Comparison of ENCODE assay signal across 8 cellular contexts in the genomic region with DNA sequence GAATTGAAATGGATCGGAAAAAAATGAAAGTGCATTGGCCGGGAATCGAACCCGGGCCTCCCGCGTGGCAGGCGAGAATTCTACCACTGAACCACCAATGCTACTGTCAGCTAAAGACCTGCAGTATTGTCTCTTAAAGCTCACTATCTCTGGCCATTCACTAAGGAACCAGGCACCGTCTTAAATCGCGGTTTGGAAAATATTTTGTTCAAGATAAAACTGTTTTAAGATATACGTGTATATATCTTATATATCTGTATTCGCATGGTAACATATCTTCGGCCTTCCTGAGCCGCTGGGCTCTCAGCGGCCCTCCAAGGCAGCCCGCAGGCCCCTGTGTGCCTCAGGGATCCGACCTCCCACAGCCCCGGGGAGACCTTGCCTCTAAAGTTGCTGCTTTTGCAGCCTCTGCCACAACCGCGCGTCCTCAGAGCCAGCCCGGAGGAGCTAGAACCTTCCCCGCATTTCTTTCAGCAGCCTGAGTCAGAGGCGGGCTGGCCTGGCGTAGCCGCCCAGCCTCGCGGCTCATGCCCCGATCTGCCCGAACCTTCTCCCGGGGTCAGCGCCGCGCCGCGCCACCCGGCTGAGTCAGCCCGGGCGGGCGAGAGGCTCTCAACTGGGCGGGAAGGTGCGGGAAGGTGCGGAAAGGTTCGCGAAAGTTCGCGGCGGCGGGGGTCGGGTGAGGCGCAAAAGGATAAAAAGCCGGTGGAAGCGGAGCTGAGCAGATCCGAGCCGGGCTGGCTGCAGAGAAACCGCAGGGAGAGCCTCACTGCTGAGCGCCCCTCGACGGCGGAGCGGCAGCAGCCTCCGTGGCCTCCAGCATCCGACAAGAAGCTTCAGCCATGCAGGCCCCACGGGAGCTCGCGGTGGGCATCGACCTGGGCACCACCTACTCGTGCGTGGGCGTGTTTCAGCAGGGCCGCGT. TPM values are rescaled to one million over a fixed set of nuclear protein-coding genes. Genes with fewer than 3 reads are reported as not detected.
DNase-seq lines count a peak whose midpoint lies in the region; ATAC-seq and TF ChIP-seq lines count a peak whose summit lies in the region.
"Not testable (repeated sequence)": the region's sequence is repeated elsewhere in the genome, so short reads cannot be mapped to it uniquely, and the experiment has no call there.

A gene (plus strand): TSS at position 724 of the 925 bp plus-strand sequence. CDS start 119 bp downstream, at position 843.

- WGBS in lung, 2 donors: 0 to 1% methylated on average over 50 to 63 of the region's 72 CpGs

- H3K27ac Mint-ChIP-seq in CD14-positive monocyte: peak within 1 kb of the TSS; percentile 77 to 89 (median 86)
- peak within 1 kb of the TSS; percentile 99 to 100 for H3K27ac Mint-ChIP-seq in effector memory CD8-positive, alpha-beta T cell

- peaks cover 50 to 62% of the 10 kb centered on the region in 2 donors for H3K36me3 Mint-ChIP-seq in CD14-positive monocyte
- H3K36me3 Mint-ChIP-seq in effector memory CD8-positive, alpha-beta T cell (ENCODE audit: insufficient read depth): peaks cover 30% of the 10 kb centered on the region

- DNase-seq in CD14-positive monocyte (ENCODE audit: low spot score) (peak; percentile 64), GM20000 (ENCODE audit: low spot score) (peak; percentile 72), lung (ENCODE audit: low spot score) (peak; percentile 61)
- peak; percentile 70 for DNase-seq in activated CD8-positive, alpha-beta memory T cell treated with anti-CD3 and anti-CD28 coated beads, Interleukin-2, amount 50 U/mL, for 4 hours
- DNase-seq in effector memory CD8-positive, alpha-beta T cell: peak; percentile 78 to 86 (median 82)
- peak; percentile 82 for DNase-seq in stimulated activated CD4-positive, alpha-beta T cell treated with anti-CD3 and anti-CD28 coated beads, Interleukin-4, amount 100 ng/mL, for 24 hours

- H2AFZ ChIP-seq in OCI-LY1 (ENCODE audit: low read length): not testable (repeated sequence)

- peak within 1 kb of the TSS; percentile 83 for H3K4me3 ChIP-seq in HUES6 (ENCODE audit: low read depth, low read length)
- peak within 1 kb of the TSS; percentile 70 for H3K4me3 ChIP-seq in OCI-LY1 (ENCODE audit: low read depth, low read length, poor library complexity, severe bottlenecking)
- peak within 1 kb of the TSS; percentile 78 for H3K4me3 ChIP-seq in lung

- not testable (repeated sequence) for H3K9me3 ChIP-seq in HUES6 (ENCODE audit: control insufficient read depth, insufficient read depth, low read depth, low read length); OCI-LY1 (ENCODE audit: low read length); lung (ENCODE audit: control insufficient read depth in 2 of 2, insufficient read depth in 1 of 2, low read length in 1 of 2)

- H3K4me1 Mint-ChIP-seq in CD14-positive monocyte: peaks cover 50% of the 10 kb centered on the region
- H3K4me1 Mint-ChIP-seq in effector memory CD8-positive, alpha-beta T cell (ENCODE audit: low read depth in 2 of 2): peaks cover 8 to 12% of the 10 kb centered on the region in 2 donors

- peak within 1 kb of the TSS; percentile 86 to 90 for H3K4me3 Mint-ChIP-seq in CD14-positive monocyte
- H3K4me3 Mint-ChIP-seq in effector memory CD8-positive, alpha-beta T cell: peak within 1 kb of the TSS; percentile 87

- H3K9me2 ChIP-seq in OCI-LY1 (ENCODE audit: low read depth, low read length): not testable (repeated sequence)

- H3K9ac ChIP-seq in HUES6 (ENCODE audit: low read length) (peak within 1 kb of the TSS; percentile 53), OCI-LY1 (ENCODE audit: low read length) (peak within 1 kb of the TSS; percentile 63)

- TF ChIP-seq CTCF in CD14-positive monocyte (IDR thresholded peaks at IDR 0.05); GM20000 (IDR thresholded peaks at IDR 0.05; ENCODE audit: extremely low read depth, missing control alignments); OCI-LY1 (IDR thresholded peaks at IDR 0.05; ENCODE audit: low read length); lung (IDR thresholded peaks at IDR 0.05; ENCODE audit: control extremely low read depth, extremely low read depth): not testable (repeated sequence)

- peaks cover 44% of the 10 kb centered on the region for H3K27me3 ChIP-seq in HUES6 (ENCODE audit: control insufficient read depth, insufficient read depth, low read length)
- H3K27me3 ChIP-seq in OCI-LY1 (ENCODE audit: insufficient read depth, low read length); lung (ENCODE audit: control insufficient read depth, insufficient read depth): not testable (repeated sequence)

- not testable (repeated sequence) for H3K4me1 ChIP-seq in HUES6 (ENCODE audit: control insufficient read depth, insufficient read depth, low read length); OCI-LY1 (ENCODE audit: insufficient read depth, low read length, severe bottlenecking); lung (ENCODE audit: control insufficient read depth in 2 of 2, insufficient read depth in 2 of 2, low read length in 2 of 2)

- not testable (repeated sequence) for H3F3A ChIP-seq in OCI-LY1 (ENCODE audit: insufficient read depth, low read length)

- not testable (repeated sequence) for H3K27ac ChIP-seq in HUES6 (ENCODE audit: low read depth, low read length); OCI-LY1 (ENCODE audit: low read depth, low read length, poor library complexity, severe bottlenecking)
- peak within 1 kb of the TSS; percentile 56 to 83 for H3K27ac ChIP-seq in lung (ENCODE audit: low read depth in 1 of 2, low read length in 1 of 2)

- H3K27me3 Mint-ChIP-seq in CD14-positive monocyte (ENCODE audit: low read depth in 3 of 3); effector memory CD8-positive, alpha-beta T cell: not testable (repeated sequence)

- H3K79me2 ChIP-seq in OCI-LY1 (ENCODE audit: insufficient read depth, low read length): not testable (repeated sequence)

- H3K9me3 Mint-ChIP-seq in CD14-positive monocyte; effector memory CD8-positive, alpha-beta T cell: not testable (repeated sequence)

- peak within 1 kb of the TSS; percentile 69 for H3K4me2 ChIP-seq in OCI-LY1 (ENCODE audit: low read length)

- ATAC-seq in effector memory CD8-positive, alpha-beta T cell (replicated peaks): peak; percentile 67
- ATAC-seq in lung (ENCODE audit: insufficient read depth, low FRiP score): peak; percentile 88

- not testable (repeated sequence) for H4K20me1 ChIP-seq in OCI-LY1 (ENCODE audit: insufficient read depth, low read length)

- intact Hi-C loops in CD14-positive monocyte (cut with micrococcal nuclease): not testable (repeated sequence)

- not testable (repeated sequence) for H3K36me3 ChIP-seq in HUES6 (ENCODE audit: control insufficient read depth, insufficient read depth, low read length); OCI-LY1 (ENCODE audit: insufficient read depth, low read length); lung (ENCODE audit: control insufficient read depth in 2 of 2, insufficient read depth in 2 of 2, low read length in 2 of 2)

RNA-seq across cellular contexts. Expression of the gene that starts here (rescaled TPM):
- polyA plus RNA-seq in CD14-positive monocyte: 10 to 100 TPM in 1 of 2 donors, 1 to 10 TPM in 1; 3.4 to 19.3 TPM
- 10 to 100 TPM; 11.7 to 42.5 TPM for total RNA-seq in lung
- 10 to 100 TPM; 21.1 to 29.3 TPM for polyA plus RNA-seq in lung
